23 cellular contexts compared by ENCODE assay signal in the genomic region with DNA sequence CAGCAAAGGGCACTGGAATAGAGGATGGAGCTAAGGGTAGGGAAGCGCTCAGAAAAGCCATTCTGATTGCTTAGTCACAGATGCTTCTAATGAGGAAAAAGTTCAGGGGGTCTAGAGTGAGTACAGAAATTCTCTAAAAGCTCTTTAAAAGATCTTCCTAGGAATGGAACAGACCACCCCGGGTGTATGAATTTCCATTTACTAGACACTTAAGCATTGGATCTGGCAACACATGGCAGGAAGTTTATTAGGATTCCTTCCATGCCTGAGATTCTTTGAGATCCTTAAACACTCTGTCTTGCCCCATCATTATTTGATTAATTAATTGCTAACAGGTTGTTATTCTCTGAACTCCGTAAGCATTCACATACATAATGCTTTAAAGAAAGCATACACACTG. TPM values are rescaled to one million over a fixed set of nuclear protein-coding genes. Genes with fewer than 3 reads are reported as not detected.
DNase-seq lines count a peak whose midpoint lies in the region; ATAC-seq, FAIRE-seq and TF ChIP-seq lines count a peak whose summit lies in the region.
"Had no signal": no experiment of that assay in that cellular context is flagged by ENCODE, and none has a peak within 500 bp of the region (broad histone marks: within the 10 kb centered on the region; RNA-seq: fewer than 3 reads in every experiment).

No MANE protein-coding gene starts in this region.

- no peak overlapping the region for H3K4me3 ChIP-seq in Loucy (ENCODE audit: low read length, poor library complexity, severe bottlenecking)
- H3K4me3 ChIP-seq: gastroesophageal sphincter, GM12878, Peyer's patch, prostate gland, tibial nerve had no signal

- H3K36me3 Mint-ChIP-seq in activated CD4-positive, alpha-beta T cell treated with anti-CD3 and anti-CD28 coated beads, Interleukin-2, amount 10 ng/mL, durations not matched to agents 24 days and 14 days (ENCODE audit: low read depth), result no peaks in the 10 kb centered on the region
- H3K36me3 Mint-ChIP-seq in CD14-positive monocyte, result no peaks in the 10 kb centered on the region
- H3K36me3 Mint-ChIP-seq: activated naive CD4-positive, alpha-beta T cell treated with anti-CD3 and anti-CD28 coated beads, Interleukin-2, amount 10 ng/mL, durations not matched to agents 7 days and 5 days; CD8-positive, alpha-beta T cell; stimulated activated naive B cell treated with anti-CD40 and anti-IgM and Interleukin-4, amounts not matched to agents 10 μg/mL and 1 μg/mL and 100 μg/mL, for 72 hours had no signal

- no peaks in the 10 kb centered on the region for H4K20me1 ChIP-seq in Loucy (ENCODE audit: insufficient read depth, low read length, poor library complexity, severe bottlenecking)

- H3K27me3 ChIP-seq in Loucy (ENCODE audit: insufficient read depth, low read length, poor library complexity, severe bottlenecking), result no peaks in the 10 kb centered on the region
- H3K27me3 ChIP-seq: Peyer's patch, tibial nerve had no signal

- H3K4me2 ChIP-seq in Loucy (ENCODE audit: low read depth, low read length, poor library complexity, severe bottlenecking), result peak overlapping the region; percentile 49

- H3K9me2 ChIP-seq in Loucy (replicated peaks; ENCODE audit: low read depth, low read length), result no peaks in the 10 kb centered on the region

- H3F3A ChIP-seq in Loucy (ENCODE audit: low read depth), result no peaks in the 10 kb centered on the region

- no peaks in the 10 kb centered on the region for H3K9me3 Mint-ChIP-seq in activated CD4-positive, alpha-beta T cell treated with anti-CD3 and anti-CD28 coated beads, Interleukin-2, amount 10 ng/mL, durations not matched to agents 24 days and 14 days
- H3K9me3 Mint-ChIP-seq in CD14-positive monocyte, result peaks cover 0 to 4% (median 0%) of the 10 kb centered on the region in 7 donors
- H3K9me3 Mint-ChIP-seq: activated naive CD4-positive, alpha-beta T cell treated with anti-CD3 and anti-CD28 coated beads, Interleukin-2, amount 10 ng/mL, durations not matched to agents 7 days and 5 days; CD8-positive, alpha-beta T cell had no signal

- no peaks in the 10 kb centered on the region for H3K4me1 Mint-ChIP-seq in activated CD4-positive, alpha-beta T cell treated with anti-CD3 and anti-CD28 coated beads, Interleukin-2, amount 10 ng/mL, durations not matched to agents 24 days and 14 days
- peaks cover 22% of the 10 kb centered on the region for H3K4me1 Mint-ChIP-seq in CD14-positive monocyte
- H3K4me1 Mint-ChIP-seq: activated naive CD4-positive, alpha-beta T cell treated with anti-CD3 and anti-CD28 coated beads, Interleukin-2, amount 10 ng/mL, durations not matched to agents 7 days and 5 days had no signal

- H3K79me2 ChIP-seq in Loucy (ENCODE audit: insufficient read depth, low read length), result no peaks in the 10 kb centered on the region

- no peaks in the 10 kb centered on the region for H3K9me3 ChIP-seq in Loucy (ENCODE audit: insufficient read depth, low read depth, low read length)
- H3K9me3 ChIP-seq: gastroesophageal sphincter, Peyer's patch, prostate gland, tibial nerve had no signal

- no peak overlapping the region for H2AFZ ChIP-seq in Loucy (ENCODE audit: low read length)

- H3K4me1 ChIP-seq in Loucy (ENCODE audit: insufficient read depth, low read length, poor library complexity, severe bottlenecking), result peaks cover 20% of the 10 kb centered on the region
- H3K4me1 ChIP-seq: gastroesophageal sphincter, Peyer's patch, prostate gland, tibial nerve had no signal

- DNase-seq in activated CD4-positive, alpha-beta T cell treated with anti-CD3 and anti-CD28 coated beads, Interleukin-2, amount 10 ng/mL, durations not matched to agents 24 days and 14 days, result peak; percentile 11
- DNase-seq in activated CD4-positive, alpha-beta T cell treated with anti-CD3 and anti-CD28 coated beads, Interleukin-2, amount 50 U/mL, for 48 hours, result no peak
- DNase-seq in iPS-NIHi7 (ENCODE audit: extremely low spot score) (peak; percentile 4), urothelium cell line (ENCODE audit: low spot score) (peak; percentile 8), CD14-positive monocyte (ENCODE audit: low spot score) (no peak), NCI-H526 treated with DMSO at 0.1 percent for 48 hours (lab: John Stamatoyannopoulos, UW) (no peak)
- DNase-seq: activated CD4-positive, alpha-beta T cell treated with anti-CD3 and anti-CD28 coated beads, Interleukin-2, amount 50 U/mL, for 1 hour; activated naive CD4-positive, alpha-beta T cell treated with anti-CD3 and anti-CD28 coated beads, Interleukin-2, amount 10 ng/mL, durations not matched to agents 7 days and 5 days; activated T-cell treated with anti-CD3 and anti-CD28 coated beads for 4 hours; CD8-positive, alpha-beta T cell; cortex of kidney; NCI-H1436; Peyer's patch; stimulated activated CD4-positive, alpha-beta T cell treated with anti-CD3 and anti-CD28 coated beads, Interleukin-12 subunit alpha, Interleukin-12 subunit beta, amount 100 ng/mL, for 4 hours; stimulated activated naive B cell treated with anti-CD40 and anti-IgM and Interleukin-4, amounts not matched to agents 10 μg/mL and 1 μg/mL and 100 μg/mL, for 72 hours had no signal

- H3K36me3 ChIP-seq in Loucy (ENCODE audit: insufficient read depth, low read length), result no peaks in the 10 kb centered on the region
- H3K36me3 ChIP-seq: gastroesophageal sphincter, Peyer's patch, prostate gland, tibial nerve had no signal

- H3K27ac Mint-ChIP-seq in activated CD4-positive, alpha-beta T cell treated with anti-CD3 and anti-CD28 coated beads, Interleukin-2, amount 10 ng/mL, durations not matched to agents 24 days and 14 days, result no peak overlapping the region
- peak overlapping the region in 1 of 7 donors; percentile 32 for H3K27ac Mint-ChIP-seq in CD14-positive monocyte
- H3K27ac Mint-ChIP-seq: activated naive CD4-positive, alpha-beta T cell treated with anti-CD3 and anti-CD28 coated beads, Interleukin-2, amount 10 ng/mL, durations not matched to agents 7 days and 5 days; CD8-positive, alpha-beta T cell; stimulated activated naive B cell treated with anti-CD40 and anti-IgM and Interleukin-4, amounts not matched to agents 10 μg/mL and 1 μg/mL and 100 μg/mL, for 72 hours had no signal

- TF ChIP-seq CTCF in Loucy (conservative IDR thresholded peaks at IDR 0.05; ENCODE audit: low read length) (no peak), CD14-positive monocyte (IDR thresholded peaks at IDR 0.05) (no peak)

- no peak for FAIRE-seq in urothelium cell line (lab: Jason Lieb, UNC)
- FAIRE-seq: GM12878, TTC549 had no signal

- H3K27me3 Mint-ChIP-seq in activated CD4-positive, alpha-beta T cell treated with anti-CD3 and anti-CD28 coated beads, Interleukin-2, amount 10 ng/mL, durations not matched to agents 24 days and 14 days, result no peaks in the 10 kb centered on the region
- peaks cover 2 to 5% (median 2%) of the 10 kb centered on the region in 3 donors for H3K27me3 Mint-ChIP-seq in CD14-positive monocyte (ENCODE audit: low read depth in 3 of 3)

- ATAC-seq in HG03045 (IDR thresholded peaks at IDR 0.05; ENCODE audit: unreplicated experiment), result no peak
- ATAC-seq: CD8-positive, alpha-beta T cell; gastroesophageal sphincter; GM12878; stimulated activated naive B cell treated with anti-CD40 and anti-IgM and Interleukin-4, amounts not matched to agents 10 μg/mL and 1 μg/mL and 100 μg/mL, for 72 hours had no signal

- no peak overlapping the region for H3K9ac ChIP-seq in Loucy (ENCODE audit: low read depth, low read length, poor library complexity, severe bottlenecking)

- intact Hi-C loops in activated CD4-positive, alpha-beta T cell treated with anti-CD3 and anti-CD28 coated beads, Interleukin-2, amount 10 ng/mL, durations not matched to agents 24 days and 14 days (cut with micrococcal nuclease), result no loop called here
- intact Hi-C loops in CD14-positive monocyte (cut with micrococcal nuclease), result no loop called here

- no peak overlapping the region for H3K4me3 Mint-ChIP-seq in activated CD4-positive, alpha-beta T cell treated with anti-CD3 and anti-CD28 coated beads, Interleukin-2, amount 10 ng/mL, durations not matched to agents 24 days and 14 days
- H3K4me3 Mint-ChIP-seq in CD14-positive monocyte, result no peak overlapping the region
- H3K4me3 Mint-ChIP-seq: activated naive CD4-positive, alpha-beta T cell treated with anti-CD3 and anti-CD28 coated beads, Interleukin-2, amount 10 ng/mL, durations not matched to agents 7 days and 5 days; CD8-positive, alpha-beta T cell; stimulated activated naive B cell treated with anti-CD40 and anti-IgM and Interleukin-4, amounts not matched to agents 10 μg/mL and 1 μg/mL and 100 μg/mL, for 72 hours had no signal

RNA-seq across cellular contexts. Expression of a gene that starts 8.5 kb away (rescaled TPM):
- not detected in 2 replicates for total RNA-seq in activated CD4-positive, alpha-beta T cell treated with anti-CD3 and anti-CD28 coated beads, Interleukin-2, amount 10 ng/mL, durations not matched to agents 24 days and 14 days
- not detected for polyA plus RNA-seq in CD14-positive monocyte
- total RNA-seq: CD8-positive, alpha-beta T cell; GM12878; myocyte; Peyer's patch; prostate gland; tibial nerve had no signal
- polyA plus RNA-seq: GM12878 had no signal

RNA-seq across cellular contexts. Expression of a gene that starts 18.6 kb away (rescaled TPM):
- not detected in 2 replicates for total RNA-seq in activated CD4-positive, alpha-beta T cell treated with anti-CD3 and anti-CD28 coated beads, Interleukin-2, amount 10 ng/mL, durations not matched to agents 24 days and 14 days
- polyA plus RNA-seq in CD14-positive monocyte, result not detected
- total RNA-seq: CD8-positive, alpha-beta T cell; gastroesophageal sphincter; GM12878; myocyte; Peyer's patch; prostate gland; tibial nerve had no signal

RNA-seq across cellular contexts. Expression of a gene that starts 18.9 kb away (rescaled TPM):
- not detected in 2 replicates for total RNA-seq in activated CD4-positive, alpha-beta T cell treated with anti-CD3 and anti-CD28 coated beads, Interleukin-2, amount 10 ng/mL, durations not matched to agents 24 days and 14 days
- polyA plus RNA-seq in CD14-positive monocyte, result not detected
- total RNA-seq: CD8-positive, alpha-beta T cell; gastroesophageal sphincter; GM12878; myocyte; Peyer's patch; prostate gland; tibial nerve had no signal
- polyA plus RNA-seq: GM12878 had no signal

RNA-seq across cellular contexts. Expression of a gene that starts 25.1 kb away (rescaled TPM):
- not detected in 2 replicates for total RNA-seq in activated CD4-positive, alpha-beta T cell treated with anti-CD3 and anti-CD28 coated beads, Interleukin-2, amount 10 ng/mL, durations not matched to agents 24 days and 14 days
- polyA plus RNA-seq in CD14-positive monocyte, result not detected
- total RNA-seq: gastroesophageal sphincter, GM12878, myocyte, Peyer's patch, prostate gland, tibial nerve had no signal

RNA-seq across cellular contexts. Expression of a gene that starts 28.9 kb away (rescaled TPM):
- not detected in 2 replicates for total RNA-seq in activated CD4-positive, alpha-beta T cell treated with anti-CD3 and anti-CD28 coated beads, Interleukin-2, amount 10 ng/mL, durations not matched to agents 24 days and 14 days
- polyA plus RNA-seq in CD14-positive monocyte, result not detected
- total RNA-seq: CD8-positive, alpha-beta T cell; gastroesophageal sphincter; GM12878; myocyte; Peyer's patch; prostate gland; tibial nerve had no signal
- polyA plus RNA-seq: GM12878 had no signal

Comparison
In these comparisons a context has a peak if more than half of its experiments do, and no peak if none do; other contexts are left out.
1. DNase-seq: peak in activated CD4-positive, alpha-beta T cell treated with anti-CD3 and anti-CD28 coated beads, Interleukin-2, amount 10 ng/mL, durations not matched to agents 24 days and 14 days (single experiment), iPS-NIHi7 (single experiment) and urothelium cell line (single experiment); none in activated CD4-positive, alpha-beta T cell treated with anti-CD3 and anti-CD28 coated beads, Interleukin-2, amount 50 U/mL, for 48 hours (0 of 2), CD14-positive monocyte (single experiment) and NCI-H526 treated with DMSO at 0.1 percent for 48 hours (single experiment).